ENCODE assay signal across 1 cellular context in the genomic region with DNA sequence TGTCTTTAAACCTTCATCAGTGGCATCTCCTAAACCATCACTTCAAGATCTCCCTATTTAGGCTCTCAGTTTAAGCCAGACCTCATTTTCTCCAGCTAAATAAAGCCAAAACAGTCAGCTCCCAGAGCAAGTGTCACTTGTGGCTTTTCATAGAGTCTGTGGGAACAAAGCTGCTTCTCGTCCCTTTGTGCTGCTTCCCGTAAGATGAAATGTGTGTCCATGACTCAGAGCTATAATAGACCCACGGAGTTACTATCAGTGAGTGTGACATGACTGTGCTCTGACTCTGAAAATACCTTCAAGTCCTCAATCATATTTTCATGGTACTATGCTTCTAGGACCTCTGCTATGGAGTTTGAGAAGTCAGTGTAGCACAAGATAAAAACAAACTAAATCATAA.
TF ChIP-seq lines count a peak whose summit lies in the region.

No MANE protein-coding gene starts in this region.

TF ChIP-seq in GM12878, 131 proteins besides CTCF, POLR2A, EP300 and RAD21:
- TF ChIP-seq FOXM1 (IDR thresholded peaks at IDR 0.05; ENCODE audit: low read depth, low read length) (no peak), JUND (IDR thresholded peaks at IDR 0.05; ENCODE audit: low read depth, low read length) (no peak), MYB (IDR thresholded peaks at IDR 0.05; ENCODE audit: borderline replicate concordance, low read depth, low read length) (no peak), KAT2A (conservative IDR thresholded peaks at IDR 0.05; ENCODE audit: control insufficient read depth, low read depth, low read length) (no peak), LARP7 (IDR thresholded peaks at IDR 0.05) (no peak), YBX1 (IDR thresholded peaks at IDR 0.05) (no peak), CEBPZ (IDR thresholded peaks at IDR 0.05; ENCODE audit: low read depth, low read length) (no peak), BHLHE40 (IDR thresholded peaks at IDR 0.05; ENCODE audit: borderline replicate concordance in 1 of 2, low read depth in 2 of 2, low read length in 1 of 2) (no peak), ZSCAN29 (IDR thresholded peaks at IDR 0.05) (no peak), NFXL1 (IDR thresholded peaks at IDR 0.05; ENCODE audit: borderline replicate concordance) (no peak), SMAD1 (IDR thresholded peaks at IDR 0.05; ENCODE audit: low read depth, partially characterized antibody) (no peak), ELK1 (IDR thresholded peaks at IDR 0.05; ENCODE audit: low read depth, low read length) (no peak)
- TF ChIP-seq, protein P1, sequence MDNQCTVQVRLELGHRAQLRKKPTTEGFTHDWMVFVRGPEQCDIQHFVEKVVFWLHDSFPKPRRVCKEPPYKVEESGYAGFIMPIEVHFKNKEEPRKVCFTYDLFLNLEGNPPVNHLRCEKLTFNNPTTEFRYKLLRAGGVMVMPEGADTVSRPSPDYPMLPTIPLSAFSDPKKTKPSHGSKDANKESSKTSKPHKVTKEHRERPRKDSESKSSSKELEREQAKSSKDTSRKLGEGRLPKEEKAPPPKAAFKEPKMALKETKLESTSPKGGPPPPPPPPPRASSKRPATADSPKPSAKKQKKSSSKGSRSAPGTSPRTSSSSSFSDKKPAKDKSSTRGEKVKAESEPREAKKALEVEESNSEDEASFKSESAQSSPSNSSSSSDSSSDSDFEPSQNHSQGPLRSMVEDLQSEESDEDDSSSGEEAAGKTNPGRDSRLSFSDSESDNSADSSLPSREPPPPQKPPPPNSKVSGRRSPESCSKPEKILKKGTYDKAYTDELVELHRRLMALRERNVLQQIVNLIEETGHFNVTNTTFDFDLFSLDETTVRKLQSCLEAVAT (IDR thresholded peaks at IDR 0.05): no peak
- TF ChIP-seq, protein P2, sequence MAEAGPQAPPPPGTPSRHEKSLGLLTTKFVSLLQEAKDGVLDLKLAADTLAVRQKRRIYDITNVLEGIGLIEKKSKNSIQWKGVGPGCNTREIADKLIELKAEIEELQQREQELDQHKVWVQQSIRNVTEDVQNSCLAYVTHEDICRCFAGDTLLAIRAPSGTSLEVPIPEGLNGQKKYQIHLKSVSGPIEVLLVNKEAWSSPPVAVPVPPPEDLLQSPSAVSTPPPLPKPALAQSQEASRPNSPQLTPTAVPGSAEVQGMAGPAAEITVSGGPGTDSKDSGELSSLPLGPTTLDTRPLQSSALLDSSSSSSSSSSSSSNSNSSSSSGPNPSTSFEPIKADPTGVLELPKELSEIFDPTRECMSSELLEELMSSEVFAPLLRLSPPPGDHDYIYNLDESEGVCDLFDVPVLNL (IDR thresholded peaks at IDR 0.05; ENCODE audit: low read depth, low read length): no peak
- TF ChIP-seq, protein P3, sequence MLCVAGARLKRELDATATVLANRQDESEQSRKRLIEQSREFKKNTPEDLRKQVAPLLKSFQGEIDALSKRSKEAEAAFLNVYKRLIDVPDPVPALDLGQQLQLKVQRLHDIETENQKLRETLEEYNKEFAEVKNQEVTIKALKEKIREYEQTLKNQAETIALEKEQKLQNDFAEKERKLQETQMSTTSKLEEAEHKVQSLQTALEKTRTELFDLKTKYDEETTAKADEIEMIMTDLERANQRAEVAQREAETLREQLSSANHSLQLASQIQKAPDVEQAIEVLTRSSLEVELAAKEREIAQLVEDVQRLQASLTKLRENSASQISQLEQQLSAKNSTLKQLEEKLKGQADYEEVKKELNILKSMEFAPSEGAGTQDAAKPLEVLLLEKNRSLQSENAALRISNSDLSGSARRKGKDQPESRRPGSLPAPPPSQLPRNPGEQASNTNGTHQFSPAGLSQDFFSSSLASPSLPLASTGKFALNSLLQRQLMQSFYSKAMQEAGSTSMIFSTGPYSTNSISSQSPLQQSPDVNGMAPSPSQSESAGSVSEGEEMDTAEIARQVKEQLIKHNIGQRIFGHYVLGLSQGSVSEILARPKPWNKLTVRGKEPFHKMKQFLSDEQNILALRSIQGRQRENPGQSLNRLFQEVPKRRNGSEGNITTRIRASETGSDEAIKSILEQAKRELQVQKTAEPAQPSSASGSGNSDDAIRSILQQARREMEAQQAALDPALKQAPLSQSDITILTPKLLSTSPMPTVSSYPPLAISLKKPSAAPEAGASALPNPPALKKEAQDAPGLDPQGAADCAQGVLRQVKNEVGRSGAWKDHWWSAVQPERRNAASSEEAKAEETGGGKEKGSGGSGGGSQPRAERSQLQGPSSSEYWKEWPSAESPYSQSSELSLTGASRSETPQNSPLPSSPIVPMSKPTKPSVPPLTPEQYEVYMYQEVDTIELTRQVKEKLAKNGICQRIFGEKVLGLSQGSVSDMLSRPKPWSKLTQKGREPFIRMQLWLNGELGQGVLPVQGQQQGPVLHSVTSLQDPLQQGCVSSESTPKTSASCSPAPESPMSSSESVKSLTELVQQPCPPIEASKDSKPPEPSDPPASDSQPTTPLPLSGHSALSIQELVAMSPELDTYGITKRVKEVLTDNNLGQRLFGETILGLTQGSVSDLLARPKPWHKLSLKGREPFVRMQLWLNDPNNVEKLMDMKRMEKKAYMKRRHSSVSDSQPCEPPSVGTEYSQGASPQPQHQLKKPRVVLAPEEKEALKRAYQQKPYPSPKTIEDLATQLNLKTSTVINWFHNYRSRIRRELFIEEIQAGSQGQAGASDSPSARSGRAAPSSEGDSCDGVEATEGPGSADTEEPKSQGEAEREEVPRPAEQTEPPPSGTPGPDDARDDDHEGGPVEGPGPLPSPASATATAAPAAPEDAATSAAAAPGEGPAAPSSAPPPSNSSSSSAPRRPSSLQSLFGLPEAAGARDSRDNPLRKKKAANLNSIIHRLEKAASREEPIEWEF (IDR thresholded peaks at IDR 0.05; ENCODE audit: insufficient replicate concordance, low read depth, low read length): no peak
